ENCODE assay signal across 1 cellular context in genomic region chr1:36088265-36088576, GRCh38.
TF ChIP-seq lines count a peak whose summit lies in the region.

No MANE protein-coding gene starts in this region.

TF ChIP-seq in HCT116, 20 proteins besides CTCF, POLR2A, EP300 and RAD21 (continued from another document):
- no peak for TF ChIP-seq MAX (IDR thresholded peaks at IDR 0.05)
- no peak for TF ChIP-seq ELF1 (IDR thresholded peaks at IDR 0.05; ENCODE audit: borderline replicate concordance, low read depth)
- no peak for TF ChIP-seq ZFX (IDR thresholded peaks at IDR 0.05)
- no peak for TF ChIP-seq SP1 (IDR thresholded peaks at IDR 0.05; ENCODE audit: low read depth)
- no peak for TF ChIP-seq ZNF274 (IDR thresholded peaks at IDR 0.05; ENCODE audit: low read depth, low read length)
- TF ChIP-seq EGR1 (IDR thresholded peaks at IDR 0.05; ENCODE audit: low read depth), result no peak
